Comparison of ENCODE assay signal across 16 cellular contexts in genomic region chr5:172344855-172345254, GRCh38.
A peak's percentile ranks its signal among the peaks of the same experiment; 100 is the strongest.
DNase-seq lines count a peak whose midpoint lies in the region; ATAC-seq, FAIRE-seq and TF ChIP-seq lines count a peak whose summit lies in the region.
"Had no signal": no experiment of that assay in that cellular context is flagged by ENCODE, and none has a peak within 500 bp of the region (broad histone marks: within the 10 kb centered on the region; RNA-seq: fewer than 3 reads in every experiment).

No MANE protein-coding gene starts in this region.

- H2AFZ ChIP-seq in mammary epithelial cell (ENCODE audit: low read depth, low read length) (no peak overlapping the region), endothelial cell of umbilical vein (ENCODE audit: low read depth, low read length) (no peak overlapping the region)
- H2AFZ ChIP-seq: GM23338 had no signal

- H4K20me1 ChIP-seq in mammary epithelial cell (ENCODE audit: insufficient read depth, low read length) (no peaks in the 10 kb centered on the region), endothelial cell of umbilical vein (replicated peaks; ENCODE audit: control insufficient read depth, extremely low read depth, insufficient read depth, low read length) (no peaks in the 10 kb centered on the region)
- H4K20me1 ChIP-seq: BLaER1 had no signal

- FAIRE-seq in endothelial cell of umbilical vein (lab: Jason Lieb, UNC), result peak; percentile 4
- no peak for FAIRE-seq in small intestine (lab: Jason Lieb, UNC)

- H3K4me3 ChIP-seq in mammary epithelial cell (replicated peaks in 1 of 3; ENCODE audit: insufficient read depth in 1 of 3, low read depth in 2 of 3, low read length in 3 of 3) (no peak overlapping the region), endothelial cell of umbilical vein (replicated peaks in 1 of 3; ENCODE audit: insufficient read depth in 1 of 3, low read depth in 1 of 3, low read length in 3 of 3) (no peak overlapping the region), mucosa of descending colon (no peak overlapping the region), small intestine (ENCODE audit: low read depth in 1 of 2, low read length in 2 of 2) (no peak overlapping the region)
- H3K4me3 ChIP-seq: BLaER1, GM23338 had no signal

- no peak overlapping the region for H3K4me3 Mint-ChIP-seq in MCF 10A (ENCODE audit: unreplicated experiment)
- H3K4me3 Mint-ChIP-seq: CD8-positive, alpha-beta memory T cell; GM23338; IgD-negative memory B cell had no signal

- 83% methylated on average over 1 of the region's 1 CpG for WGBS in mammary epithelial cell (ENCODE audit: low coverage, missing lambda C conversion rate)
- WGBS in small intestine, 3 donors, result 21 to 63% (median 31%) methylated on average over 1 of the region's 1 CpG

- H3K9me3 ChIP-seq in mammary epithelial cell (replicated peaks; ENCODE audit: insufficient read depth, low read length) (no peaks in the 10 kb centered on the region), endothelial cell of umbilical vein (replicated peaks; ENCODE audit: control insufficient read depth, insufficient read depth, low read length) (no peaks in the 10 kb centered on the region), mucosa of descending colon (no peaks in the 10 kb centered on the region), small intestine (ENCODE audit: control insufficient read depth, low read depth) (no peaks in the 10 kb centered on the region)
- H3K9me3 ChIP-seq: BLaER1, Caco-2 had no signal

- in situ Hi-C loops in mammary epithelial cell (cut with MboI; ENCODE audit: low sequenced_read_pairs in 2 of 2), result no loop called here

- H3K4me1 ChIP-seq in mammary epithelial cell (ENCODE audit: insufficient read depth, low read length), result peaks cover 6% of the 10 kb centered on the region
- no peaks in the 10 kb centered on the region for H3K4me1 ChIP-seq in endothelial cell of umbilical vein (ENCODE audit: control insufficient read depth, extremely low read depth, insufficient read depth, low read length)
- H3K4me1 ChIP-seq in mucosa of descending colon (ENCODE audit: low read depth), result no peaks in the 10 kb centered on the region
- H3K4me1 ChIP-seq in small intestine (ENCODE audit: control insufficient read depth in 2 of 2, insufficient read depth in 1 of 2, low read depth in 1 of 2, low read length in 1 of 2), result no peaks in the 10 kb centered on the region

- H3K27me3 ChIP-seq in mammary epithelial cell (ENCODE audit: insufficient read depth, low read length) (no peaks in the 10 kb centered on the region), endothelial cell of umbilical vein (ENCODE audit: control insufficient read depth in 2 of 2, insufficient read depth in 2 of 2, low read length in 2 of 2) (no peaks in the 10 kb centered on the region), small intestine (ENCODE audit: control insufficient read depth in 2 of 2, insufficient read depth in 2 of 2, low read length in 2 of 2) (no peaks in the 10 kb centered on the region)
- H3K27me3 ChIP-seq: BLaER1 had no signal

- intact Hi-C loops in MCF 10A (cut with micrococcal nuclease), result no loop called here
- intact Hi-C loops in mammary epithelial cell (cut with micrococcal nuclease), result no loop called here
- intact Hi-C loops in endothelial cell of umbilical vein (cut with micrococcal nuclease), result no loop called here
- intact Hi-C loops in mucosa of descending colon (cut with DNase I, micrococcal nuclease), result no loop called here

- peaks cover 7% of the 10 kb centered on the region for H3K4me1 Mint-ChIP-seq in MCF 10A (ENCODE audit: insufficient read depth, unreplicated experiment)
- H3K4me1 Mint-ChIP-seq: CD8-positive, alpha-beta memory T cell; GM23338; IgD-negative memory B cell had no signal

- peak overlapping the region; percentile 37 for H3K27ac Mint-ChIP-seq in MCF 10A (ENCODE audit: low read depth, unreplicated experiment)
- H3K27ac Mint-ChIP-seq: GM23338, IgD-negative memory B cell had no signal

- dilution Hi-C loops in mammary epithelial cell (cut with HindIII; ENCODE audit: low sequenced_read_pairs), result no loop called here
- dilution Hi-C loops in endothelial cell of umbilical vein (cut with MboI; ENCODE audit: extremely low pct_ligation_motif_present, low sequenced_read_pairs), result no loop called here

- ATAC-seq in mucosa of descending colon (peak; percentile 32), GM19395 (IDR thresholded peaks at IDR 0.05; ENCODE audit: unreplicated experiment) (no peak)
- ATAC-seq: GM23338 had no signal

- TF ChIP-seq CTCF in MCF 10A (IDR thresholded peaks at IDR 0.05; ENCODE audit: unreplicated experiment) (no peak), mammary epithelial cell (conservative IDR thresholded peaks at IDR 0.05 in 1 of 2, IDR thresholded peaks at IDR 0.05 in 1 of 2; ENCODE audit: extremely low read depth in 1 of 2, insufficient read depth in 1 of 2, low read depth in 1 of 2, low read length in 2 of 2) (no peak), endothelial cell of umbilical vein (IDR thresholded peaks at IDR 0.05; ENCODE audit: extremely low read depth in 1 of 2, insufficient read depth in 1 of 2, low read depth in 1 of 2, low read length in 2 of 2) (no peak), mucosa of descending colon (IDR thresholded peaks at IDR 0.05) (no peak), GM20000 (IDR thresholded peaks at IDR 0.05; ENCODE audit: extremely low read depth, missing control alignments) (no peak)

- no peaks in the 10 kb centered on the region for H3K9me1 ChIP-seq in endothelial cell of umbilical vein (replicated peaks; ENCODE audit: control insufficient read depth, extremely low read depth, insufficient read depth, low read length)

- H3K4me2 ChIP-seq in mammary epithelial cell (ENCODE audit: insufficient read depth, low read depth, low read length), result no peak overlapping the region
- H3K4me2 ChIP-seq in endothelial cell of umbilical vein (ENCODE audit: insufficient read depth, low read length), result no peak overlapping the region
- H3K4me2 ChIP-seq: BLaER1, GM23338 had no signal

- peaks cover 96% of the 10 kb centered on the region for H3K36me3 Mint-ChIP-seq in MCF 10A (ENCODE audit: insufficient read depth, unreplicated experiment)
- H3K36me3 Mint-ChIP-seq: CD8-positive, alpha-beta memory T cell had no signal

- H3K36me3 ChIP-seq in mammary epithelial cell (ENCODE audit: insufficient read depth, low read length) (no peaks in the 10 kb centered on the region), endothelial cell of umbilical vein (ENCODE audit: control insufficient read depth in 2 of 2, extremely low read depth in 1 of 2, insufficient read depth in 2 of 2, low read length in 2 of 2) (peaks cover 8 to 27% of the 10 kb centered on the region in 2 experiments), mucosa of descending colon (ENCODE audit: low read depth) (no peaks in the 10 kb centered on the region), small intestine (ENCODE audit: control insufficient read depth in 2 of 2, insufficient read depth in 2 of 2, low read length in 2 of 2) (peaks cover 0 to under 1% of the 10 kb centered on the region in 2 donors)
- H3K36me3 ChIP-seq: BLaER1 had no signal

- DNase-seq in MCF 10A (ENCODE audit: unreplicated experiment) (no peak), mammary epithelial cell (no peak), endothelial cell of umbilical vein (ENCODE audit: low read depth, low spot score) (no peak), mucosa of descending colon (peak in 1 of 3 donors; percentile 24), small intestine (peak; percentile 33), AML-193 (lab: John Stamatoyannopoulos, UW) (no peak), GM20000 (ENCODE audit: low spot score) (no peak)
- DNase-seq: Caco-2; CD8-positive, alpha-beta memory T cell; GF-D8; H7 had no signal

- no peak overlapping the region for H3K9ac ChIP-seq in mammary epithelial cell (ENCODE audit: insufficient read depth, low read length)
- no peak overlapping the region for H3K9ac ChIP-seq in endothelial cell of umbilical vein (replicated peaks; ENCODE audit: extremely low read depth, insufficient read depth, low read length)
- H3K9ac ChIP-seq: BLaER1 had no signal

- H3K79me2 ChIP-seq in mammary epithelial cell (ENCODE audit: insufficient read depth, low read length) (no peaks in the 10 kb centered on the region), endothelial cell of umbilical vein (ENCODE audit: control insufficient read depth, insufficient read depth, low read length) (no peaks in the 10 kb centered on the region)

- CTCF ChIA-PET in MCF 10A (lab: Yijun Ruan, JAX), result no interaction called here
- CTCF ChIA-PET in mammary epithelial cell (lab: Charles Lee; ENCODE audit: low non-redundant PET), result no interaction called here
- CTCF ChIA-PET in endothelial cell of umbilical vein (lab: Charles Lee), result no interaction called here

- no peak for TF ChIP-seq POLR2A in endothelial cell of umbilical vein (IDR thresholded peaks at IDR 0.05; ENCODE audit: low read depth, low read length)

- BruUV-seq in MCF 10A (replicated peaks; lab: Mats Ljungman, UMichigan) (no TSS peak), mammary epithelial cell (replicated peaks; lab: Mats Ljungman, UMichigan) (no TSS peak), endothelial cell of umbilical vein (replicated peaks; lab: Mats Ljungman, UMichigan) (no TSS peak)

- no peaks in the 10 kb centered on the region for H3K9me3 Mint-ChIP-seq in MCF 10A (ENCODE audit: unreplicated experiment)
- H3K9me3 Mint-ChIP-seq: CD8-positive, alpha-beta memory T cell; GM23338; IgD-negative memory B cell had no signal

- H3K27ac ChIP-seq in mammary epithelial cell (ENCODE audit: insufficient read depth, low read depth, low read length) (no peak overlapping the region), endothelial cell of umbilical vein (ENCODE audit: insufficient read depth, low read depth, low read length) (no peak overlapping the region), small intestine (ENCODE audit: low read depth in 1 of 2, low read length in 1 of 2) (no peak overlapping the region)
- H3K27ac ChIP-seq: 22Rv1, BLaER1 had no signal

- H3K27me3 Mint-ChIP-seq in MCF 10A (ENCODE audit: insufficient read depth, unreplicated experiment), result no peaks in the 10 kb centered on the region

- POLR2A ChIA-PET in MCF 10A (lab: Yijun Ruan, JAX), result no interaction called here
- POLR2A ChIA-PET in endothelial cell of umbilical vein (lab: Charles Lee), result no interaction called here

TF ChIP-seq in endothelial cell of umbilical vein, 7 proteins besides CTCF, POLR2A, EP300 and RAD21:
- TF ChIP-seq EZH2 (IDR thresholded peaks at IDR 0.05; ENCODE audit: borderline replicate concordance, low read depth, low read length, severe bottlenecking) (no peak), MYC (IDR thresholded peaks at IDR 0.05; ENCODE audit: low read depth, low read length) (no peak), MAX (IDR thresholded peaks at IDR 0.05; ENCODE audit: insufficient read depth, insufficient read length) (no peak), POLR2AphosphoS5 (IDR thresholded peaks at IDR 0.05; ENCODE audit: insufficient read depth, low read depth, low read length) (no peak), JUN (IDR thresholded peaks at IDR 0.05; ENCODE audit: borderline replicate concordance, insufficient read depth, insufficient read length, low read depth) (no peak), FOS (IDR thresholded peaks at IDR 0.05; ENCODE audit: borderline replicate concordance, insufficient read depth, low read length) (no peak)
